ENCODE assay signal across 16 cellular contexts in genomic region chr7:141436676-141437075, GRCh38.
"Had no signal": no experiment of that assay in that cellular context is flagged by ENCODE, and none has a peak within 500 bp of the region (broad histone marks: within the 10 kb centered on the region; RNA-seq: fewer than 3 reads in every experiment).

No MANE protein-coding gene starts in this region.

- DNase-seq: activated T-cell treated with anti-CD3 and anti-CD28 coated beads, Interleukin-2, amount 50 U/mL, for 1 hour; endodermal cell; esophagus squamous epithelium; gastrocnemius medialis; left colon; psoas muscle; right cardiac atrium; stimulated activated CD4-positive, alpha-beta T cell treated with anti-CD3 and anti-CD28 coated beads, Interleukin-12 subunit alpha, Interleukin-12 subunit beta, amount 100 ng/mL, for 4 hours; T-helper 9 cell; tibial artery had no signal

- FAIRE-seq: astrocyte, bronchial epithelial cell, pancreas had no signal

- ATAC-seq: activated naive CD4-positive, alpha-beta T cell treated with anti-CD3 and anti-CD28 coated beads, Interleukin-2, amount 50 U/mL, for 72 hours; activated T-helper 17 cell treated with anti-CD3 and anti-CD28 coated beads, Interleukin-2, amount 50 U/mL, for 72 hours; gastrocnemius medialis; left colon; pancreas; psoas muscle; right cardiac atrium; WTC11 had no signal
